Comparison of ENCODE assay signal across 12 cellular contexts in genomic region chr6:16301511-16301910, GRCh38.
DNase-seq lines count a peak whose midpoint lies in the region; ATAC-seq and TF ChIP-seq lines count a peak whose summit lies in the region.
"Had no signal": no experiment of that assay in that cellular context is flagged by ENCODE, and none has a peak within 500 bp of the region (broad histone marks: within the 10 kb centered on the region; RNA-seq: fewer than 3 reads in every experiment).

No MANE protein-coding gene starts in this region.

- H2BK120ac ChIP-seq in mesendoderm (ENCODE audit: low read depth, low read length): no peak overlapping the region

- no peak overlapping the region for H3K56ac ChIP-seq in mesendoderm (ENCODE audit: low read length)

- H3K4me3 ChIP-seq in mesendoderm (ENCODE audit: low read length) (no peak overlapping the region), gastroesophageal sphincter (no peak overlapping the region)
- H3K4me3 ChIP-seq: MG63 had no signal

- H3K4me2 ChIP-seq in mesendoderm (ENCODE audit: low read length): no peak overlapping the region

- H3K4ac ChIP-seq in mesendoderm (ENCODE audit: low read depth, low read length): no peak overlapping the region

- no peak overlapping the region for H2AK5ac ChIP-seq in mesendoderm (ENCODE audit: low read length)

- no peaks in the 10 kb centered on the region for H3K9me3 ChIP-seq in gastroesophageal sphincter
- H3K9me3 ChIP-seq: MG63 had no signal

- H3K27me3 ChIP-seq in mesendoderm (ENCODE audit: insufficient read depth, low read length, poor library complexity) (no peaks in the 10 kb centered on the region), gastroesophageal sphincter (no peaks in the 10 kb centered on the region)
- H3K27me3 ChIP-seq: MG63 had no signal

- H2BK5ac ChIP-seq in mesendoderm (ENCODE audit: low read length): no peak overlapping the region

- no peak overlapping the region for H4K8ac ChIP-seq in mesendoderm (ENCODE audit: low read depth, low read length)

- ATAC-seq in GM18907 (IDR thresholded peaks at IDR 0.05; ENCODE audit: unreplicated experiment): peak; percentile 54
- peak; percentile 47 for ATAC-seq in GM21576 (IDR thresholded peaks at IDR 0.05; ENCODE audit: unreplicated experiment)
- peak; percentile 72 for ATAC-seq in HG03342 (IDR thresholded peaks at IDR 0.05; ENCODE audit: unreplicated experiment)
- ATAC-seq in GM21381 (IDR thresholded peaks at IDR 0.05; ENCODE audit: unreplicated experiment): no peak
- no peak for ATAC-seq in gastroesophageal sphincter
- ATAC-seq: T-cell had no signal

- no peak for TF ChIP-seq EP300 in gastroesophageal sphincter (IDR thresholded peaks at IDR 0.05)

- peaks cover 3% of the 10 kb centered on the region for H3K4me1 ChIP-seq in mesendoderm (ENCODE audit: control insufficient read depth, low read depth, low read length)
- no peaks in the 10 kb centered on the region for H3K4me1 ChIP-seq in gastroesophageal sphincter

- no peak overlapping the region for H3K18ac ChIP-seq in mesendoderm (ENCODE audit: low read length)

- H3K9ac ChIP-seq in mesendoderm (ENCODE audit: low read length): no peak overlapping the region

- WGBS in mesendoderm (ENCODE audit: extremely low coverage, insufficient coverage, low lambda C conversion rate): no CpG with 5 or more reads among the region's 7 CpGs
- 79 to 88% methylated on average over 5 to 7 of the region's 7 CpGs for WGBS in gastroesophageal sphincter (ENCODE audit: low coverage in 1 of 2), 2 donors

- no peaks in the 10 kb centered on the region for H3K79me2 ChIP-seq in mesendoderm (ENCODE audit: control insufficient read depth, insufficient read depth, low read length)

- no peak for TF ChIP-seq POLR2A in gastroesophageal sphincter (IDR thresholded peaks at IDR 0.05)

- TF ChIP-seq CTCF in gastroesophageal sphincter (IDR thresholded peaks at IDR 0.05): no peak

- H3K23ac ChIP-seq in mesendoderm (ENCODE audit: low read length): no peak overlapping the region

- H3K36me3 ChIP-seq in mesendoderm (ENCODE audit: control insufficient read depth, insufficient read depth, low read length): no peaks in the 10 kb centered on the region
- H3K36me3 ChIP-seq in gastroesophageal sphincter: peaks cover 0 to 45% of the 10 kb centered on the region in 2 donors
- H3K36me3 ChIP-seq: MG63 had no signal

- DNase-seq in mesendoderm (peak; percentile 55), AG20443 (ENCODE audit: low spot score) (no peak)
- DNase-seq: activated CD4-positive, alpha-beta memory T cell treated with anti-CD3 and anti-CD28 coated beads, Interleukin-2, amount 10 ng/mL, durations not matched to agents 7 days and 5 days; activated naive CD4-positive, alpha-beta T cell treated with anti-CD3 and anti-CD28 coated beads for 36 hours; MG63; nephron progenitor cell; T-cell had no signal

- H2BK15ac ChIP-seq in mesendoderm (replicated peaks; ENCODE audit: low read depth): no peak overlapping the region

- H4K5ac ChIP-seq in mesendoderm (ENCODE audit: low read length): no peak overlapping the region

- no peak overlapping the region for H3K27ac ChIP-seq in mesendoderm (ENCODE audit: low read depth, low read length)
- no peak overlapping the region for H3K27ac ChIP-seq in gastroesophageal sphincter

- H3K79me1 ChIP-seq in mesendoderm (ENCODE audit: low read length): no peaks in the 10 kb centered on the region

Comparison
In these comparisons a context has a peak if more than half of its experiments do, and no peak if none do; other contexts are left out.
1. ATAC-seq: peak in GM18907 (single experiment), GM21576 (single experiment) and HG03342 (single experiment); none in GM21381 (single experiment) and gastroesophageal sphincter (single experiment).